1 cellular context compared by ENCODE assay signal in genomic region chr1:117929340-117930172, GRCh38.
TF ChIP-seq lines count a peak whose summit lies in the region.

TSS of gene GDAP2 (minus strand) at chr1:117929621. CDS start at chr1:117920357, 9,264 bp downstream.
TSS of gene WDR3 (plus strand) at chr1:117929739. CDS start at chr1:117933320, 3,581 bp downstream.

TF ChIP-seq in HepG2, 621 proteins besides CTCF, POLR2A, EP300 and RAD21 (continued from another document and continues in another):
- no peak for TF ChIP-seq RERE (CRISPR knock-in tag; IDR thresholded peaks at IDR 0.05; ENCODE audit: low read depth)
- TF ChIP-seq ETS1 (CRISPR knock-in tag; IDR thresholded peaks at IDR 0.05): no peak
- TF ChIP-seq MAX (IDR thresholded peaks at IDR 0.05): peak; percentile 90
- TF ChIP-seq ARID2 (CRISPR knock-in tag; IDR thresholded peaks at IDR 0.05; ENCODE audit: borderline replicate concordance): no peak
- no peak for TF ChIP-seq ZFP36 (IDR thresholded peaks at IDR 0.05; ENCODE audit: borderline replicate concordance, low read depth, low read length, partially characterized antibody)
- no peak for TF ChIP-seq HNF1A (IDR thresholded peaks at IDR 0.05; ENCODE audit: low read depth)
- TF ChIP-seq HNF1A (CRISPR knock-in tag; IDR thresholded peaks at IDR 0.05; ENCODE audit: borderline replicate concordance): peak; percentile 40; the same call in 1 of the 2 replicates
- TF ChIP-seq NBN (conservative IDR thresholded peaks at IDR 0.05): no peak
- TF ChIP-seq AGO2 (optimal IDR thresholded peaks at IDR 0.05; ENCODE audit: low read depth, low read length): peak; percentile 41
- TF ChIP-seq ELF1 (CRISPR knock-in tag; IDR thresholded peaks at IDR 0.05): peak; percentile 98
- TF ChIP-seq PLRG1 (conservative IDR thresholded peaks at IDR 0.05): no peak
- TF ChIP-seq PAXIP1 (CRISPR knock-in tag; conservative IDR thresholded peaks at IDR 0.05): no peak
- TF ChIP-seq IKZF4 (CRISPR knock-in tag; IDR thresholded peaks at IDR 0.05; ENCODE audit: borderline replicate concordance, low read depth, not compliant biosample characterization): no peak
- peak; percentile 43; the same call in 1 of the 2 replicates for TF ChIP-seq ZNF747 (CRISPR knock-in tag; IDR thresholded peaks at IDR 0.05; ENCODE audit: borderline replicate concordance)
- no peak for TF ChIP-seq PRDM15 (CRISPR knock-in tag; IDR thresholded peaks at IDR 0.05)
- no peak for TF ChIP-seq ZNF101 (CRISPR knock-in tag; IDR thresholded peaks at IDR 0.05; ENCODE audit: borderline replicate concordance, low read depth)
- TF ChIP-seq ZNF280B (CRISPR knock-in tag; IDR thresholded peaks at IDR 0.05; ENCODE audit: borderline replicate concordance): no peak
- no peak for TF ChIP-seq ADNP (CRISPR knock-in tag; IDR thresholded peaks at IDR 0.05)
- TF ChIP-seq REST (IDR thresholded peaks at IDR 0.05; ENCODE audit: borderline replicate concordance in 1 of 2, low read depth in 1 of 2, low read length in 2 of 2): no peak
- no peak; the same call in none of the 2 replicates for TF ChIP-seq ARNT2 (CRISPR knock-in tag; IDR thresholded peaks at IDR 0.05; ENCODE audit: low read depth)
- no peak for TF ChIP-seq ZNF317 (CRISPR knock-in tag; IDR thresholded peaks at IDR 0.05)
- peak; percentile 53 for TF ChIP-seq HNRNPLL (IDR thresholded peaks at IDR 0.05; ENCODE audit: low read depth, low read length, poor library complexity, severe bottlenecking)
- TF ChIP-seq ZNF362 (CRISPR knock-in tag; IDR thresholded peaks at IDR 0.05; ENCODE audit: borderline replicate concordance): no peak
- TF ChIP-seq ZNF558 (CRISPR knock-in tag; IDR thresholded peaks at IDR 0.05; ENCODE audit: borderline replicate concordance): peak; percentile 36; the same call in 1 of the 2 replicates
- 0 out of 2 replicates have a peak, but pooled peaks have one; percentile 49 for TF ChIP-seq ZNF709 (CRISPR knock-in tag; IDR thresholded peaks at IDR 0.05)
- no peak for TF ChIP-seq RBAK (CRISPR knock-in tag; IDR thresholded peaks at IDR 0.05)
